15 cellular contexts compared by ENCODE assay signal in genomic region chr17:74473294-74473693, GRCh38. TPM values are rescaled to one million over a fixed set of nuclear protein-coding genes. Genes with fewer than 3 reads are reported as not detected.
DNase-seq lines count a peak whose midpoint lies in the region; ATAC-seq, FAIRE-seq and TF ChIP-seq lines count a peak whose summit lies in the region.
"Had no signal": no experiment of that assay in that cellular context is flagged by ENCODE, and none has a peak within 500 bp of the region (broad histone marks: within the 10 kb centered on the region; RNA-seq: fewer than 3 reads in every experiment).

No MANE protein-coding gene starts in this region.

- no peak for FAIRE-seq in H1 (lab: Jason Lieb, UNC)
- FAIRE-seq: H54 had no signal

- no peak for ATAC-seq in stimulated activated effector memory CD8-positive, alpha-beta T cell treated with anti-CD3 and anti-CD28 coated beads, Interleukin-12 subunit alpha, Interleukin-12 subunit beta, amount 100 ng/mL, for 72 hours

- H3K4me3 Mint-ChIP-seq in activated naive CD8-positive, alpha-beta T cell, result peak overlapping the region; percentile 63
- no peak overlapping the region for H3K4me3 Mint-ChIP-seq in activated naive CD8-positive, alpha-beta T cell treated with anti-CD3 and anti-CD28 coated beads for 36 hours
- H3K4me3 Mint-ChIP-seq in stimulated activated effector memory CD8-positive, alpha-beta T cell treated with anti-CD3 and anti-CD28 coated beads, Interleukin-12 subunit alpha, Interleukin-12 subunit beta, amount 100 ng/mL, for 72 hours, result no peak overlapping the region
- H3K4me3 Mint-ChIP-seq in endothelial cell (ENCODE audit: unreplicated experiment), result no peak overlapping the region

- H2BK15ac ChIP-seq in H1 (ENCODE audit: low read length), result no peak overlapping the region

- no peaks in the 10 kb centered on the region for H3K27me3 Mint-ChIP-seq in activated naive CD8-positive, alpha-beta T cell
- H3K27me3 Mint-ChIP-seq in activated naive CD8-positive, alpha-beta T cell treated with anti-CD3 and anti-CD28 coated beads for 36 hours, result no peaks in the 10 kb centered on the region
- peaks cover 2% of the 10 kb centered on the region for H3K27me3 Mint-ChIP-seq in endothelial cell (ENCODE audit: unreplicated experiment)

- TF ChIP-seq RAD21 in H1 (IDR thresholded peaks at IDR 0.05 in 1 of 2, conservative IDR thresholded peaks at IDR 0.05 in 1 of 2; ENCODE audit: low read depth in 2 of 2, low read length in 2 of 2), result no peak

- CTCF ChIA-PET in OCI-LY7 (lab: Charles Lee; ENCODE audit: unreplicated experiment), result interaction anchor here (0.7 kb wide), 1 partner anchor 16 kb away, joined by 3 read pairs; no protein-coding TSS in a partner anchor
- CTCF ChIA-PET in H1 (lab: Charles Lee; ENCODE audit: partially characterized antibody), result interaction anchor here (0.6 to 4.1 kb wide), 4 partner anchors 11 to 100 kb away, joined by 3 to 25 read pairs (median 7); no protein-coding TSS in a partner anchor

- H3K36me3 Mint-ChIP-seq in activated naive CD8-positive, alpha-beta T cell, result peaks cover 10% of the 10 kb centered on the region
- H3K36me3 Mint-ChIP-seq in activated naive CD8-positive, alpha-beta T cell treated with anti-CD3 and anti-CD28 coated beads for 36 hours, result peaks cover 22% of the 10 kb centered on the region
- H3K36me3 Mint-ChIP-seq in stimulated activated effector memory CD8-positive, alpha-beta T cell treated with anti-CD3 and anti-CD28 coated beads, Interleukin-12 subunit alpha, Interleukin-12 subunit beta, amount 100 ng/mL, for 72 hours, result peaks cover 65% of the 10 kb centered on the region
- no peaks in the 10 kb centered on the region for H3K36me3 Mint-ChIP-seq in endothelial cell (ENCODE audit: low read depth, unreplicated experiment)

- no peak overlapping the region for H3K56ac ChIP-seq in H1 (replicated peaks; ENCODE audit: insufficient read length, low read depth, low read length)

- H2BK120ac ChIP-seq in H1 (replicated peaks; ENCODE audit: low read depth, low read length), result no peak overlapping the region

- H2BK12ac ChIP-seq in H1 (ENCODE audit: low read depth, low read length), result no peak overlapping the region

- TF ChIP-seq POLR2A in H1 (IDR thresholded peaks at IDR 0.05; ENCODE audit: control extremely low read depth in 1 of 2, low read depth in 2 of 2, low read length in 2 of 2), result no peak

- no peak overlapping the region for H4K91ac ChIP-seq in H1 (replicated peaks; ENCODE audit: insufficient read length, low read length)

- TF ChIP-seq CTCF in OCI-LY7 (conservative IDR thresholded peaks at IDR 0.05; ENCODE audit: low read length) (no peak), H1 (IDR thresholded peaks at IDR 0.05; ENCODE audit: control extremely low read depth in 1 of 3, insufficient read depth in 1 of 3, low read depth in 1 of 3, low read length in 3 of 3) (no peak), endothelial cell (IDR thresholded peaks at IDR 0.05; ENCODE audit: unreplicated experiment) (no peak), WERI-Rb-1 (IDR thresholded peaks at IDR 0.05; ENCODE audit: low read depth, low read length) (no peak)

- H3K4me1 ChIP-seq in OCI-LY7 (ENCODE audit: insufficient read depth, low read length, poor library complexity, severe bottlenecking), result peaks cover 61% of the 10 kb centered on the region
- H3K4me1 ChIP-seq in H1 (replicated peaks in 1 of 4; ENCODE audit: control insufficient read depth in 3 of 4, insufficient read depth in 4 of 4, low read length in 3 of 4), result no peaks in the 10 kb centered on the region
- H3K4me1 ChIP-seq: SJCRH30 had no signal

- H3K9me3 Mint-ChIP-seq in activated naive CD8-positive, alpha-beta T cell (ENCODE audit: low read depth), result no peaks in the 10 kb centered on the region
- H3K9me3 Mint-ChIP-seq in activated naive CD8-positive, alpha-beta T cell treated with anti-CD3 and anti-CD28 coated beads for 36 hours, result peaks cover 17% of the 10 kb centered on the region
- peaks cover 4% of the 10 kb centered on the region for H3K9me3 Mint-ChIP-seq in stimulated activated effector memory CD8-positive, alpha-beta T cell treated with anti-CD3 and anti-CD28 coated beads, Interleukin-12 subunit alpha, Interleukin-12 subunit beta, amount 100 ng/mL, for 72 hours
- H3K9me3 Mint-ChIP-seq in endothelial cell (ENCODE audit: unreplicated experiment), result no peaks in the 10 kb centered on the region

- 0 out of 2 replicates have a peak overlapping the region, but pooled peaks have one; percentile 42 for H4K8ac ChIP-seq in H1 (ENCODE audit: extremely low read depth, insufficient read depth, low read length)

- no peaks in the 10 kb centered on the region for H3K79me1 ChIP-seq in H1 (ENCODE audit: low read depth, low read length)

- no peak overlapping the region for H4K5ac ChIP-seq in H1 (ENCODE audit: insufficient read length, low read depth, low read length)

- no peak overlapping the region for H3K14ac ChIP-seq in H1 (ENCODE audit: insufficient read length)

- no peak overlapping the region for H2BK5ac ChIP-seq in H1 (ENCODE audit: low read depth, low read length)

- 84% methylated on average over 7 of the region's 8 CpGs; no CpG with 5 or more reads in 1 of the 2 experiments for WGBS in H1 (ENCODE audit: extremely low coverage in 1 of 2, insufficient coverage in 1 of 2, insufficient read length in 1 of 2, insufficient replicate concordance in 2 of 2, low coverage in 1 of 2, low lambda C conversion rate in 2 of 2, missing lambda C conversion rate in 1 of 2), 2 experiments

- no peaks in the 10 kb centered on the region for H3K23me2 ChIP-seq in H1 (ENCODE audit: low read depth, low read length)

- H2BK20ac ChIP-seq in H1 (ENCODE audit: low read length), result no peak overlapping the region

- no peak overlapping the region for H3K27ac Mint-ChIP-seq in activated naive CD8-positive, alpha-beta T cell
- H3K27ac Mint-ChIP-seq in activated naive CD8-positive, alpha-beta T cell treated with anti-CD3 and anti-CD28 coated beads for 36 hours, result no peak overlapping the region
- H3K27ac Mint-ChIP-seq in stimulated activated effector memory CD8-positive, alpha-beta T cell treated with anti-CD3 and anti-CD28 coated beads, Interleukin-12 subunit alpha, Interleukin-12 subunit beta, amount 100 ng/mL, for 72 hours, result peak overlapping the region; percentile 87
- H3K27ac Mint-ChIP-seq in endothelial cell (ENCODE audit: unreplicated experiment), result no peak overlapping the region

- peaks cover 0 to 1% (median 0%) of the 10 kb centered on the region in 4 experiments; a peak in 2 of 7 replicates for H3K27me3 ChIP-seq in H1 (replicated peaks in 1 of 4; ENCODE audit: control insufficient read depth in 3 of 4, extremely low read depth in 1 of 4, insufficient read depth in 3 of 4, low read length in 3 of 4)
- peaks cover 19% of the 10 kb centered on the region for H3K27me3 ChIP-seq in WERI-Rb-1 (ENCODE audit: insufficient read depth, low read depth, severe bottlenecking)

- intact Hi-C loops in OCI-LY7 (cut with micrococcal nuclease; ENCODE audit: unreplicated experiment), result no loop called here

- H2AFZ ChIP-seq in OCI-LY7 (ENCODE audit: low read length), result no peak overlapping the region
- H2AFZ ChIP-seq in H1 (ENCODE audit: low read length), result no peak overlapping the region

- TF ChIP-seq EP300 in H1 (IDR thresholded peaks at IDR 0.05; ENCODE audit: borderline replicate concordance in 1 of 2, low read depth in 2 of 2, low read length in 2 of 2), result no peak

- H3K4me3 ChIP-seq in OCI-LY7 (ENCODE audit: low read depth, low read length, poor library complexity, severe bottlenecking) (peak overlapping the region; percentile 42), H1 (ENCODE audit: extremely low read depth in 1 of 4, insufficient read depth in 2 of 4, low read depth in 3 of 4, low read length in 4 of 4) (no peak overlapping the region), WERI-Rb-1 (ENCODE audit: low read depth, low read length) (no peak overlapping the region)
- H3K4me3 ChIP-seq: SJCRH30 had no signal

- peak overlapping the region; percentile 79 for H3K27ac ChIP-seq in OCI-LY7 (ENCODE audit: low read depth, low read length, poor library complexity, severe bottlenecking)
- H3K27ac ChIP-seq in H1 (ENCODE audit: low read depth, low read length), result no peak overlapping the region
- H3K27ac ChIP-seq in WERI-Rb-1, result no peak overlapping the region
- H3K27ac ChIP-seq: RWPE1, SJCRH30 had no signal

- H2AK5ac ChIP-seq in H1 (ENCODE audit: low read depth, low read length), result no peak overlapping the region

- no peak for DNase-seq in activated naive CD8-positive, alpha-beta T cell treated with anti-CD3 and anti-CD28 coated beads for 36 hours
- DNase-seq in OCI-LY7 (ENCODE audit: low spot score) (no peak), H1 (ENCODE audit: low read depth in 1 of 2, low spot score in 2 of 2) (no peak), kidney glomerular epithelial cell (lab: John Stamatoyannopoulos, UW) (no peak), endothelial cell (ENCODE audit: low spot score) (no peak), WERI-Rb-1 (no peak)
- DNase-seq in stimulated activated effector memory CD8-positive, alpha-beta T cell treated with anti-CD3 and anti-CD28 coated beads, Interleukin-12 subunit alpha, Interleukin-12 subunit beta, amount 100 ng/mL, for 72 hours (ENCODE audit: low spot score in 2 of 2), result no peak
- DNase-seq: AML-193, Karpas-422, NCI-H2029 treated with DMSO at 0.1 percent for 48 hours, NCI-H526, SJCRH30 had no signal

- H3K4me1 Mint-ChIP-seq in activated naive CD8-positive, alpha-beta T cell (ENCODE audit: low read depth), result peaks cover 54% of the 10 kb centered on the region
- H3K4me1 Mint-ChIP-seq in activated naive CD8-positive, alpha-beta T cell treated with anti-CD3 and anti-CD28 coated beads for 36 hours, result peaks cover 26% of the 10 kb centered on the region
- peaks cover 82% of the 10 kb centered on the region for H3K4me1 Mint-ChIP-seq in stimulated activated effector memory CD8-positive, alpha-beta T cell treated with anti-CD3 and anti-CD28 coated beads, Interleukin-12 subunit alpha, Interleukin-12 subunit beta, amount 100 ng/mL, for 72 hours
- no peaks in the 10 kb centered on the region for H3K4me1 Mint-ChIP-seq in endothelial cell (ENCODE audit: unreplicated experiment)

- no peak overlapping the region for H3K4ac ChIP-seq in H1 (replicated peaks; ENCODE audit: insufficient read length, low read depth, low read length)

- no TSS peak for BruUV-seq in OCI-LY7 (replicated peaks; lab: Mats Ljungman, UMichigan)

- H3K4me2 ChIP-seq in OCI-LY7 (ENCODE audit: low read length) (peak overlapping the region; percentile 73), H1 (ENCODE audit: insufficient read depth in 1 of 2, low read depth in 2 of 2, low read length in 2 of 2) (no peak overlapping the region)

- H3K9me2 ChIP-seq in OCI-LY7 (ENCODE audit: insufficient read depth, low read length), result no peaks in the 10 kb centered on the region

- H4K20me1 ChIP-seq in OCI-LY7 (ENCODE audit: insufficient read depth, low read length), result no peaks in the 10 kb centered on the region
- H4K20me1 ChIP-seq in H1 (replicated peaks in 1 of 2; ENCODE audit: control insufficient read depth in 1 of 2, insufficient read depth in 2 of 2, low read length in 2 of 2), result no peaks in the 10 kb centered on the region

- POLR2A ChIA-PET in OCI-LY7 (lab: Charles Lee) (interaction anchor here (0.8 to 1.5 kb wide), 2 partner anchors 18 to 19 kb away, joined by 3 read pairs; no protein-coding TSS in a partner anchor), H1 (lab: Charles Lee; ENCODE audit: partially characterized antibody) (interaction anchor here (0.7 to 1.1 kb wide), 2 partner anchors 10 to 14 kb away, joined by 3 read pairs; no protein-coding TSS in a partner anchor)

- H3K9me3 ChIP-seq in OCI-LY7 (ENCODE audit: low read length) (peaks cover 17% of the 10 kb centered on the region), H1 (ENCODE audit: insufficient read depth in 2 of 2, low read depth in 1 of 2, low read length in 1 of 2) (peaks cover 7 to 13% of the 10 kb centered on the region in 2 experiments; a peak in 2 of 4 replicates), WERI-Rb-1 (ENCODE audit: severe bottlenecking) (peaks cover 21% of the 10 kb centered on the region)

- H3K79me2 ChIP-seq in OCI-LY7 (ENCODE audit: insufficient read depth, low read depth, low read length) (peaks cover 5% of the 10 kb centered on the region; the same call in 1 of the 2 replicates), H1 (ENCODE audit: control insufficient read depth in 1 of 2, insufficient read depth in 2 of 2, low read length in 2 of 2) (no peaks in the 10 kb centered on the region)

- no peak overlapping the region for H3K9ac ChIP-seq in H1 (replicated peaks in 1 of 4; ENCODE audit: extremely low read depth in 1 of 4, low read depth in 3 of 4, low read length in 3 of 4)

- peaks cover 22% of the 10 kb centered on the region for H3K36me3 ChIP-seq in OCI-LY7 (ENCODE audit: insufficient read depth, low read length)
- no peaks in the 10 kb centered on the region for H3K36me3 ChIP-seq in H1 (ENCODE audit: control insufficient read depth in 2 of 4, insufficient read depth in 4 of 4, low read length in 3 of 4)
- no peaks in the 10 kb centered on the region for H3K36me3 ChIP-seq in WERI-Rb-1
- H3K36me3 ChIP-seq: SJCRH30 had no signal

- H3K23ac ChIP-seq in H1 (ENCODE audit: insufficient read length), result no peak overlapping the region

- no peak overlapping the region for H3K18ac ChIP-seq in H1 (ENCODE audit: extremely low read depth, low read length)

RNA-seq across cellular contexts. Expression of gene CD300A, which starts 6.9 kb away (rescaled TPM):
- 1 to 10 TPM; 4.4 to 5.6 TPM for total RNA-seq in activated naive CD8-positive, alpha-beta T cell treated with anti-CD3 and anti-CD28 coated beads for 36 hours
- total RNA-seq in OCI-LY7 (2014; rRNA removed; shearing (Covaris generic)), result 6.7 and 7.4 TPM in 2 replicates
- total RNA-seq in OCI-LY7 (2022), result 1.8 and 3.5 TPM in 2 replicates
- total RNA-seq in H1 (2021; fragmentation: NEBNext Ultra II Directional; extraction: Animal tissue kit (Norgen Biotek cat#: 25700)), result 0.46 and 0.52 TPM in 2 replicates
- polyA plus RNA-seq in H1 (2011; rRNA removed), result 1.3 and 1.6 TPM in 2 replicates
- polyA plus RNA-seq in H1 (2011; cell fraction: cytosol; rRNA removed), result 1.5 TPM
- polyA plus RNA-seq in H1 (2011; cell fraction: nucleus; rRNA removed), result 2.0 TPM
- polyA plus RNA-seq in H1 (2012, experiment 1 of 2), result 0.75 to 2.2 TPM (median 1.1 TPM) in 4 replicates
- 0.81 TPM for polyA plus RNA-seq in H1 (2012, experiment 2 of 2)
- polyA plus RNA-seq in H1 (2013, experiment 1 of 2), result 1.2 TPM
- 1.2 TPM for polyA plus RNA-seq in H1 (2013, experiment 2 of 2)
- 1.2 and 1.8 TPM in 2 replicates for polyA minus RNA-seq in H1 (2011; rRNA and poly(A)+ RNA removed)
- polyA minus RNA-seq in H1 (2011; cell fraction: cytosol; rRNA and poly(A)+ RNA removed), result not detected
- polyA minus RNA-seq in H1 (2011; cell fraction: nucleus; rRNA and poly(A)+ RNA removed), result 0.30 TPM
- total RNA-seq in endothelial cell (ENCODE audit: unreplicated experiment), result not detected
- total RNA-seq: SJCRH30 had no signal

RNA-seq across cellular contexts. Expression of gene GPRC5C, which starts 41.4 kb away (rescaled TPM):
- total RNA-seq in activated naive CD8-positive, alpha-beta T cell treated with anti-CD3 and anti-CD28 coated beads for 36 hours, result 1 to 10 TPM in 1 of 2 experiments, under 1 TPM in 1; 0.66 to 2.1 TPM
- total RNA-seq in OCI-LY7 (2014; rRNA removed; shearing (Covaris generic)), result 9.4 and 19.5 TPM in 2 replicates
- 1.1 and 2.0 TPM in 2 replicates for total RNA-seq in OCI-LY7 (2022)
- 17.1 and 18.3 TPM in 2 replicates for total RNA-seq in H1 (2021; fragmentation: NEBNext Ultra II Directional; extraction: Animal tissue kit (Norgen Biotek cat#: 25700))
- 55.8 and 58.7 TPM in 2 replicates for polyA plus RNA-seq in H1 (2011; rRNA removed)
- polyA plus RNA-seq in H1 (2011; cell fraction: cytosol; rRNA removed), result 47.4 TPM
- polyA plus RNA-seq in H1 (2011; cell fraction: nucleus; rRNA removed), result 60.7 TPM
- 8.3 to 26.4 TPM (median 23.9 TPM) in 4 replicates for polyA plus RNA-seq in H1 (2012, experiment 1 of 2)
- 21.0 TPM for polyA plus RNA-seq in H1 (2012, experiment 2 of 2)
- polyA plus RNA-seq in H1 (2013, experiment 1 of 2), result 21.4 TPM
- 20.6 TPM for polyA plus RNA-seq in H1 (2013, experiment 2 of 2)
- 23.1 and 27.5 TPM in 2 replicates for polyA minus RNA-seq in H1 (2011; rRNA and poly(A)+ RNA removed)
- polyA minus RNA-seq in H1 (2011; cell fraction: cytosol; rRNA and poly(A)+ RNA removed), result 29.0 TPM
- polyA minus RNA-seq in H1 (2011; cell fraction: nucleus; rRNA and poly(A)+ RNA removed), result 19.2 TPM
- 24.7 TPM for total RNA-seq in endothelial cell (ENCODE audit: unreplicated experiment)
- total RNA-seq: SJCRH30 had no signal

RNA-seq across cellular contexts. Expression of gene CD300LB, which starts 58.0 kb away (rescaled TPM):
- not detected for total RNA-seq in activated naive CD8-positive, alpha-beta T cell treated with anti-CD3 and anti-CD28 coated beads for 36 hours
- total RNA-seq in OCI-LY7 (2014; rRNA removed; shearing (Covaris generic)), result not detected in 2 replicates
- total RNA-seq in OCI-LY7 (2022) (not detected in 2 replicates), endothelial cell (ENCODE audit: unreplicated experiment) (not detected)
- total RNA-seq in H1 (2021; fragmentation: NEBNext Ultra II Directional; extraction: Animal tissue kit (Norgen Biotek cat#: 25700)), result not detected in 2 replicates
- polyA plus RNA-seq in H1 (2011; rRNA removed), result not detected in 2 replicates
- not detected for polyA plus RNA-seq in H1 (2011; cell fraction: cytosol; rRNA removed)
- polyA plus RNA-seq in H1 (2011; cell fraction: nucleus; rRNA removed), result not detected
- not detected in 4 replicates for polyA plus RNA-seq in H1 (2012, experiment 1 of 2)
- polyA plus RNA-seq in H1 (2012, experiment 2 of 2), result not detected
- polyA plus RNA-seq in H1 (2013, experiment 1 of 2), result not detected
- polyA plus RNA-seq in H1 (2013, experiment 2 of 2), result not detected
- not detected in 2 replicates for polyA minus RNA-seq in H1 (2011; rRNA and poly(A)+ RNA removed)
- polyA minus RNA-seq in H1 (2011; cell fraction: cytosol; rRNA and poly(A)+ RNA removed), result not detected
- polyA minus RNA-seq in H1 (2011; cell fraction: nucleus; rRNA and poly(A)+ RNA removed), result not detected
- total RNA-seq: SJCRH30 had no signal
